Comparison of ENCODE assay signal across 1 cellular context in the genomic region with DNA sequence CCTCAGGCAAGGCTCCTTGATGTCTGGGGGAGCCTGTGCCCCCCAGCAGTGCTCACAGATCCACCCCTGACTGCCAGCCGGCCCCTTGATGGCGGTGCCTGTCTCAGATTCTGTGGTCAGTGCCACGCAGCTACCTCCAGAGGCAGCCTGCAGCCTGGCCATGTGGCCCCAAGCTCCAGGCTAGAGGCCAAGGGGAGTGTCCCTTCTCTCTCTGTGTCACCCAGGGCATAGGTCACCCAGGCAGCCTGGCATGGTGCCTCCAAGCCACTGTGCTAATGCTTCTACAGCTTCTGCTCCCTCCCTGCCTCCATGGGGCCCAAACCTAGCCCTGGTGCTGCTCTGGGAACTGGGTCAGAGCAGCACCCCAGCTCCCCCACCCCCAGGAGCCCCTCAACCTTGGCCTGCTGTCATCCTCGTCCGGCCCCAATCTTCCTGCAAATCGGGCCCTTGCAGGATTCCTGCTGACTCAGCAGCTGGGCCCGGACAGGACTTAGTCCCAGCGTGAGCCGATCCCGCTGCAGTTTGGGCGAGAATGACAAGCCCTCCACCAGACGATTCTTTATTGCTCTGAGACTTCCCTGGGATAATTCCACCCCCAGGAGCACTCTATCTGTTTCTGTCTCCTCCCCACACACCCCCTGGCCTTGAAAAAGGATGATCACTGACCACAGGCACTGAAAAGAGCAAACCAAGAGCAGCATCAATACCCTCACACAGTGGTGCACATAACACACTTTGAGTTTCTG.
A peak's percentile ranks its signal among the peaks of the same experiment; 100 is the strongest.
TF ChIP-seq lines count a peak whose summit lies in the region.

No MANE protein-coding gene starts in this region.

TF ChIP-seq in HepG2, 621 proteins besides CTCF, POLR2A, EP300 and RAD21 (continued from another document and continues in another):
- TF ChIP-seq, protein P1, sequence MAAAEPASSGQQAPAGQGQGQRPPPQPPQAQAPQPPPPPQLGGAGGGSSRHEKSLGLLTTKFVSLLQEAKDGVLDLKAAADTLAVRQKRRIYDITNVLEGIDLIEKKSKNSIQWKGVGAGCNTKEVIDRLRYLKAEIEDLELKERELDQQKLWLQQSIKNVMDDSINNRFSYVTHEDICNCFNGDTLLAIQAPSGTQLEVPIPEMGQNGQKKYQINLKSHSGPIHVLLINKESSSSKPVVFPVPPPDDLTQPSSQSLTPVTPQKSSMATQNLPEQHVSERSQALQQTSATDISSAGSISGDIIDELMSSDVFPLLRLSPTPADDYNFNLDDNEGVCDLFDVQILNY (CRISPR knock-in tag; conservative IDR thresholded peaks at IDR 0.05), result no peak
- TF ChIP-seq AGO2 (optimal IDR thresholded peaks at IDR 0.05; ENCODE audit: low read depth, low read length), result no peak
- TF ChIP-seq IKZF4 (CRISPR knock-in tag; IDR thresholded peaks at IDR 0.05; ENCODE audit: borderline replicate concordance, low read depth, not compliant biosample characterization), result peak; percentile 49
- peak; percentile 40; the same call in 1 of the 2 replicates for TF ChIP-seq GATA4 (IDR thresholded peaks at IDR 0.05; ENCODE audit: borderline replicate concordance, low read depth)
- no peak for TF ChIP-seq ZNF619 (CRISPR knock-in tag; IDR thresholded peaks at IDR 0.05)
- TF ChIP-seq, protein P2, sequence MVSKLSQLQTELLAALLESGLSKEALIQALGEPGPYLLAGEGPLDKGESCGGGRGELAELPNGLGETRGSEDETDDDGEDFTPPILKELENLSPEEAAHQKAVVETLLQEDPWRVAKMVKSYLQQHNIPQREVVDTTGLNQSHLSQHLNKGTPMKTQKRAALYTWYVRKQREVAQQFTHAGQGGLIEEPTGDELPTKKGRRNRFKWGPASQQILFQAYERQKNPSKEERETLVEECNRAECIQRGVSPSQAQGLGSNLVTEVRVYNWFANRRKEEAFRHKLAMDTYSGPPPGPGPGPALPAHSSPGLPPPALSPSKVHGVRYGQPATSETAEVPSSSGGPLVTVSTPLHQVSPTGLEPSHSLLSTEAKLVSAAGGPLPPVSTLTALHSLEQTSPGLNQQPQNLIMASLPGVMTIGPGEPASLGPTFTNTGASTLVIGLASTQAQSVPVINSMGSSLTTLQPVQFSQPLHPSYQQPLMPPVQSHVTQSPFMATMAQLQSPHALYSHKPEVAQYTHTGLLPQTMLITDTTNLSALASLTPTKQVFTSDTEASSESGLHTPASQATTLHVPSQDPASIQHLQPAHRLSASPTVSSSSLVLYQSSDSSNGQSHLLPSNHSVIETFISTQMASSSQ (IDR thresholded peaks at IDR 0.05; ENCODE audit: low read depth), result no peak
- TF ChIP-seq, protein P2 (CRISPR knock-in tag; IDR thresholded peaks at IDR 0.05; ENCODE audit: borderline replicate concordance), result no peak
- TF ChIP-seq KDM5B (CRISPR knock-in tag; IDR thresholded peaks at IDR 0.05; ENCODE audit: borderline replicate concordance), result peak; percentile 36; the same call in 1 of the 2 replicates
- no peak for TF ChIP-seq ZNF781 (CRISPR knock-in tag; IDR thresholded peaks at IDR 0.05; ENCODE audit: borderline replicate concordance, not compliant biosample characterization)
- TF ChIP-seq NRL (CRISPR knock-in tag; IDR thresholded peaks at IDR 0.05; ENCODE audit: borderline replicate concordance), result 0 out of 2 replicates have a peak, but pooled peaks have one; percentile 32
- TF ChIP-seq, protein P3, sequence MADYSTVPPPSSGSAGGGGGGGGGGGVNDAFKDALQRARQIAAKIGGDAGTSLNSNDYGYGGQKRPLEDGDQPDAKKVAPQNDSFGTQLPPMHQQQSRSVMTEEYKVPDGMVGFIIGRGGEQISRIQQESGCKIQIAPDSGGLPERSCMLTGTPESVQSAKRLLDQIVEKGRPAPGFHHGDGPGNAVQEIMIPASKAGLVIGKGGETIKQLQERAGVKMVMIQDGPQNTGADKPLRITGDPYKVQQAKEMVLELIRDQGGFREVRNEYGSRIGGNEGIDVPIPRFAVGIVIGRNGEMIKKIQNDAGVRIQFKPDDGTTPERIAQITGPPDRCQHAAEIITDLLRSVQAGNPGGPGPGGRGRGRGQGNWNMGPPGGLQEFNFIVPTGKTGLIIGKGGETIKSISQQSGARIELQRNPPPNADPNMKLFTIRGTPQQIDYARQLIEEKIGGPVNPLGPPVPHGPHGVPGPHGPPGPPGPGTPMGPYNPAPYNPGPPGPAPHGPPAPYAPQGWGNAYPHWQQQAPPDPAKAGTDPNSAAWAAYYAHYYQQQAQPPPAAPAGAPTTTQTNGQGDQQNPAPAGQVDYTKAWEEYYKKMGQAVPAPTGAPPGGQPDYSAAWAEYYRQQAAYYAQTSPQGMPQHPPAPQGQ (CRISPR knock-in tag; IDR thresholded peaks at IDR 0.05; ENCODE audit: borderline replicate concordance), result no peak
- TF ChIP-seq RBM39 (IDR thresholded peaks at IDR 0.05; ENCODE audit: low read depth, low read length, poor library complexity, severe bottlenecking), result no peak
- TF ChIP-seq, protein P4, sequence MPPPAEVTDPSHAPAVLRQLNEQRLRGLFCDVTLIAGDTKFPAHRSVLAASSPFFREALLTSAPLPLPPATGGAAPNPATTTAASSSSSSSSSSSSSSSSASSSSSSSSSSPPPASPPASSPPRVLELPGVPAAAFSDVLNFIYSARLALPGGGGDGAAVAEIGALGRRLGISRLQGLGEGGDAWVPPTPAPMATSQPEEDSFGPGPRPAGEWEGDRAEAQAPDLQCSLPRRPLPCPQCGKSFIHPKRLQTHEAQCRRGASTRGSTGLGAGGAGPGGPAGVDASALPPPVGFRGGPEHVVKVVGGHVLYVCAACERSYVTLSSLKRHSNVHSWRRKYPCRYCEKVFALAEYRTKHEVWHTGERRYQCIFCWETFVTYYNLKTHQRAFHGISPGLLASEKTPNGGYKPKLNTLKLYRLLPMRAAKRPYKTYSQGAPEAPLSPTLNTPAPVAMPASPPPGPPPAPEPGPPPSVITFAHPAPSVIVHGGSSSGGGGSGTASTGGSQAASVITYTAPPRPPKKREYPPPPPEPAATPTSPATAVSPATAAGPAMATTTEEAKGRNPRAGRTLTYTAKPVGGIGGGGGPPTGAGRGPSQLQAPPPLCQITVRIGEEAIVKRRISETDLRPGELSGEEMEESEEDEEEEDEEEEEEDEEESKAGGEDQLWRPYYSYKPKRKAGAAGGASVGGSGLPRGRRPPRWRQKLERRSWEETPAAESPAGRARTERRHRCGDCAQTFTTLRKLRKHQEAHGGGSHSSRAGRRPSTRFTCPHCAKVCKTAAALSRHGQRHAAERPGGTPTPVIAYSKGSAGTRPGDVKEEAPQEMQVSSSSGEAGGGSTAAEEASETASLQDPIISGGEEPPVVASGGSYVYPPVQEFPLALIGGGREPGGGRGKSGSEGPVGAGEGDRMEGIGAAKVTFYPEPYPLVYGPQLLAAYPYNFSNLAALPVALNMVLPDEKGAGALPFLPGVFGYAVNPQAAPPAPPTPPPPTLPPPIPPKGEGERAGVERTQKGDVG (CRISPR knock-in tag; IDR thresholded peaks at IDR 0.05; ENCODE audit: borderline replicate concordance), result no peak
- TF ChIP-seq ZSCAN21 (CRISPR knock-in tag; IDR thresholded peaks at IDR 0.05; ENCODE audit: borderline replicate concordance), result peak; percentile 73
- no peak for TF ChIP-seq NKX3-1 (CRISPR knock-in tag; IDR thresholded peaks at IDR 0.05)
- no peak for TF ChIP-seq ZNF234 (CRISPR knock-in tag; conservative IDR thresholded peaks at IDR 0.05)
- no peak for TF ChIP-seq ZBTB1 (CRISPR knock-in tag; IDR thresholded peaks at IDR 0.05; ENCODE audit: borderline replicate concordance)
- no peak for TF ChIP-seq PRMT3 (CRISPR knock-in tag; IDR thresholded peaks at IDR 0.05; ENCODE audit: borderline replicate concordance, low read depth)
- TF ChIP-seq CREM (IDR thresholded peaks at IDR 0.05), result no peak
- TF ChIP-seq CREM (CRISPR knock-in tag; IDR thresholded peaks at IDR 0.05), result no peak
- TF ChIP-seq ZNF34 (CRISPR knock-in tag; IDR thresholded peaks at IDR 0.05; ENCODE audit: borderline replicate concordance), result no peak
- TF ChIP-seq ATF7-NPFF (CRISPR knock-in tag; IDR thresholded peaks at IDR 0.05; ENCODE audit: low read depth), result no peak
- TF ChIP-seq XBP1 (CRISPR knock-in tag; IDR thresholded peaks at IDR 0.05), result no peak
- no peak for TF ChIP-seq ZNF367 (CRISPR knock-in tag; IDR thresholded peaks at IDR 0.05; ENCODE audit: borderline replicate concordance)
- TF ChIP-seq, protein P5, sequence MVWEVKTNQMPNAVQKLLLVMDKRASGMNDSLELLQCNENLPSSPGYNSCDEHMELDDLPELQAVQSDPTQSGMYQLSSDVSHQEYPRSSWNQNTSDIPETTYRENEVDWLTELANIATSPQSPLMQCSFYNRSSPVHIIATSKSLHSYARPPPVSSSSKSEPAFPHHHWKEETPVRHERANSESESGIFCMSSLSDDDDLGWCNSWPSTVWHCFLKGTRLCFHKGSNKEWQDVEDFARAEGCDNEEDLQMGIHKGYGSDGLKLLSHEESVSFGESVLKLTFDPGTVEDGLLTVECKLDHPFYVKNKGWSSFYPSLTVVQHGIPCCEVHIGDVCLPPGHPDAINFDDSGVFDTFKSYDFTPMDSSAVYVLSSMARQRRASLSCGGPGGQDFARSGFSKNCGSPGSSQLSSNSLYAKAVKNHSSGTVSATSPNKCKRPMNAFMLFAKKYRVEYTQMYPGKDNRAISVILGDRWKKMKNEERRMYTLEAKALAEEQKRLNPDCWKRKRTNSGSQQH (CRISPR knock-in tag; IDR thresholded peaks at IDR 0.05; ENCODE audit: low read depth), result no peak
- no peak for TF ChIP-seq ZNF761 (CRISPR knock-in tag; conservative IDR thresholded peaks at IDR 0.05)
- TF ChIP-seq, protein P6, sequence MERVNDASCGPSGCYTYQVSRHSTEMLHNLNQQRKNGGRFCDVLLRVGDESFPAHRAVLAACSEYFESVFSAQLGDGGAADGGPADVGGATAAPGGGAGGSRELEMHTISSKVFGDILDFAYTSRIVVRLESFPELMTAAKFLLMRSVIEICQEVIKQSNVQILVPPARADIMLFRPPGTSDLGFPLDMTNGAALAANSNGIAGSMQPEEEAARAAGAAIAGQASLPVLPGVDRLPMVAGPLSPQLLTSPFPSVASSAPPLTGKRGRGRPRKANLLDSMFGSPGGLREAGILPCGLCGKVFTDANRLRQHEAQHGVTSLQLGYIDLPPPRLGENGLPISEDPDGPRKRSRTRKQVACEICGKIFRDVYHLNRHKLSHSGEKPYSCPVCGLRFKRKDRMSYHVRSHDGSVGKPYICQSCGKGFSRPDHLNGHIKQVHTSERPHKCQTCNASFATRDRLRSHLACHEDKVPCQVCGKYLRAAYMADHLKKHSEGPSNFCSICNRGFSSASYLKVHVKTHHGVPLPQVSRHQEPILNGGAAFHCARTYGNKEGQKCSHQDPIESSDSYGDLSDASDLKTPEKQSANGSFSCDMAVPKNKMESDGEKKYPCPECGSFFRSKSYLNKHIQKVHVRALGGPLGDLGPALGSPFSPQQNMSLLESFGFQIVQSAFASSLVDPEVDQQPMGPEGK (CRISPR knock-in tag; IDR thresholded peaks at IDR 0.05), result peak; percentile 31; the same call in 1 of the 2 replicates
- TF ChIP-seq ZNF564 (CRISPR knock-in tag; IDR thresholded peaks at IDR 0.05), result no peak
- no peak for TF ChIP-seq NFRKB (IDR thresholded peaks at IDR 0.05)
- TF ChIP-seq HIVEP1 (CRISPR knock-in tag; IDR thresholded peaks at IDR 0.05), result no peak
- TF ChIP-seq CEBPG (CRISPR knock-in tag; IDR thresholded peaks at IDR 0.05), result no peak
- TF ChIP-seq ZNF382 (CRISPR knock-in tag; IDR thresholded peaks at IDR 0.05; ENCODE audit: borderline replicate concordance), result no peak
- TF ChIP-seq, protein P7, sequence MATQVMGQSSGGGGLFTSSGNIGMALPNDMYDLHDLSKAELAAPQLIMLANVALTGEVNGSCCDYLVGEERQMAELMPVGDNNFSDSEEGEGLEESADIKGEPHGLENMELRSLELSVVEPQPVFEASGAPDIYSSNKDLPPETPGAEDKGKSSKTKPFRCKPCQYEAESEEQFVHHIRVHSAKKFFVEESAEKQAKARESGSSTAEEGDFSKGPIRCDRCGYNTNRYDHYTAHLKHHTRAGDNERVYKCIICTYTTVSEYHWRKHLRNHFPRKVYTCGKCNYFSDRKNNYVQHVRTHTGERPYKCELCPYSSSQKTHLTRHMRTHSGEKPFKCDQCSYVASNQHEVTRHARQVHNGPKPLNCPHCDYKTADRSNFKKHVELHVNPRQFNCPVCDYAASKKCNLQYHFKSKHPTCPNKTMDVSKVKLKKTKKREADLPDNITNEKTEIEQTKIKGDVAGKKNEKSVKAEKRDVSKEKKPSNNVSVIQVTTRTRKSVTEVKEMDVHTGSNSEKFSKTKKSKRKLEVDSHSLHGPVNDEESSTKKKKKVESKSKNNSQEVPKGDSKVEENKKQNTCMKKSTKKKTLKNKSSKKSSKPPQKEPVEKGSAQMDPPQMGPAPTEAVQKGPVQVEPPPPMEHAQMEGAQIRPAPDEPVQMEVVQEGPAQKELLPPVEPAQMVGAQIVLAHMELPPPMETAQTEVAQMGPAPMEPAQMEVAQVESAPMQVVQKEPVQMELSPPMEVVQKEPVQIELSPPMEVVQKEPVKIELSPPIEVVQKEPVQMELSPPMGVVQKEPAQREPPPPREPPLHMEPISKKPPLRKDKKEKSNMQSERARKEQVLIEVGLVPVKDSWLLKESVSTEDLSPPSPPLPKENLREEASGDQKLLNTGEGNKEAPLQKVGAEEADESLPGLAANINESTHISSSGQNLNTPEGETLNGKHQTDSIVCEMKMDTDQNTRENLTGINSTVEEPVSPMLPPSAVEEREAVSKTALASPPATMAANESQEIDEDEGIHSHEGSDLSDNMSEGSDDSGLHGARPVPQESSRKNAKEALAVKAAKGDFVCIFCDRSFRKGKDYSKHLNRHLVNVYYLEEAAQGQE (IDR thresholded peaks at IDR 0.05; ENCODE audit: borderline replicate concordance in 1 of 2, low read depth in 1 of 2, low read length in 2 of 2), result no peak
- no peak for TF ChIP-seq KAT2B (IDR thresholded peaks at IDR 0.05; ENCODE audit: borderline replicate concordance, low read depth, low read length)
- no peak for TF ChIP-seq ZNF124 (CRISPR knock-in tag; IDR thresholded peaks at IDR 0.05)
- TF ChIP-seq, protein P8, sequence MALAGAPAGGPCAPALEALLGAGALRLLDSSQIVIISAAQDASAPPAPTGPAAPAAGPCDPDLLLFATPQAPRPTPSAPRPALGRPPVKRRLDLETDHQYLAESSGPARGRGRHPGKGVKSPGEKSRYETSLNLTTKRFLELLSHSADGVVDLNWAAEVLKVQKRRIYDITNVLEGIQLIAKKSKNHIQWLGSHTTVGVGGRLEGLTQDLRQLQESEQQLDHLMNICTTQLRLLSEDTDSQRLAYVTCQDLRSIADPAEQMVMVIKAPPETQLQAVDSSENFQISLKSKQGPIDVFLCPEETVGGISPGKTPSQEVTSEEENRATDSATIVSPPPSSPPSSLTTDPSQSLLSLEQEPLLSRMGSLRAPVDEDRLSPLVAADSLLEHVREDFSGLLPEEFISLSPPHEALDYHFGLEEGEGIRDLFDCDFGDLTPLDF (CRISPR knock-in tag; IDR thresholded peaks at IDR 0.05), result no peak
